Comparison of ENCODE assay signal across 28 cellular contexts in the genomic region with DNA sequence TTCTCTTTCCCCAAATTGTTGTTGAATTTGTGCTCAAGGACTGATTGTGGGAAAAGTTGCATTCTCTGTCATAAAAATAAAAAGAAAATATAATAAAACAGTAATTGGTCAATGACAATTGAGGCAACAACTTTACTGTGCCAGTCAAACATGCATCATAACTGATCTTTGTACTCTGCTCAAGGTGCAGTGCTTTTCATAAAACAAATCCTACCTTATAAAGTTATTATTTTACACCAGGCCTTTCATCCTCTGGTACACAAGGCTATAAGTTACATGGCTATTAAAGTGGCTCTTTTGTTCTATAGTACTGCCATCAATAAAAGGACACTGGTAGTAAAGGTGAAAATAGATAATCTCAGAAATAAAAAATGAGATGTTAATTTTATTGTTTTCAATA.
"Had no signal": no experiment of that assay in that cellular context is flagged by ENCODE, and none has a peak within 500 bp of the region (broad histone marks: within the 10 kb centered on the region; RNA-seq: fewer than 3 reads in every experiment).

No MANE protein-coding gene starts in this region.

- H3K27ac ChIP-seq: ascending aorta, cardiac muscle cell, SJCRH30, SK-N-MC had no signal

- H3K36me3 ChIP-seq: ascending aorta, cardiac muscle cell, SJCRH30 had no signal

- H3K27me3 ChIP-seq: ascending aorta, cardiac muscle cell, SJCRH30 had no signal

- ATAC-seq: activated CD8-positive, alpha-beta T cell treated with anti-CD3 and anti-CD28 coated beads, Interleukin-2, amount 10 ng/mL, durations not matched to agents 7 days and 5 days; Panc1 had no signal

- DNase-seq: activated CD4-positive, alpha-beta T cell treated with anti-CD3 and anti-CD28 coated beads, Interleukin-2, amount 10 ng/mL, durations not matched to agents 7 days and 5 days; activated CD4-positive, alpha-beta T cell treated with anti-CD3 and anti-CD28 coated beads, Interleukin-2, amount 50 U/mL, for 48 hours; activated CD8-positive, alpha-beta T cell treated with anti-CD3 and anti-CD28 coated beads, Interleukin-2, amount 10 ng/mL, durations not matched to agents 7 days and 5 days; activated gamma-delta T cell; activated naive CD4-positive, alpha-beta T cell treated with Interleukin-2 at 50 U/mL for 16 hours; activated naive CD8-positive, alpha-beta T cell treated with anti-CD3 and anti-CD28 coated beads, Interleukin-2, amount 10 ng/mL, durations not matched to agents 7 days and 5 days; activated T-cell treated with anti-CD3 and anti-CD28 coated beads, Interleukin-2, amount 50 U/mL, for 24 hours; amygdala; Kasumi-1; KG1; MM.1S; MV-4-11; NCI-H1092; NCI-H1436 treated with DMSO at 0.1 percent for 48 hours; NCI-H1694 treated with DMSO at 0.1 percent for 48 hours; NCI-H2029; NCI-H2171 treated with DMSO at 0.1 percent for 48 hours; NCI-H2227 treated with DMSO at 0.1 percent for 48 hours; NCI-H446; NCI-H524; NCI-H69; SHP77; SJCRH30; T1000 had no signal

- H3K9me3 ChIP-seq: ascending aorta, SJCRH30 had no signal

- H3K4me1 ChIP-seq: ascending aorta, SJCRH30 had no signal

- H3K4me3 ChIP-seq: ascending aorta, cardiac muscle cell, SJCRH30, SK-N-MC had no signal
